In the genomic region with DNA sequence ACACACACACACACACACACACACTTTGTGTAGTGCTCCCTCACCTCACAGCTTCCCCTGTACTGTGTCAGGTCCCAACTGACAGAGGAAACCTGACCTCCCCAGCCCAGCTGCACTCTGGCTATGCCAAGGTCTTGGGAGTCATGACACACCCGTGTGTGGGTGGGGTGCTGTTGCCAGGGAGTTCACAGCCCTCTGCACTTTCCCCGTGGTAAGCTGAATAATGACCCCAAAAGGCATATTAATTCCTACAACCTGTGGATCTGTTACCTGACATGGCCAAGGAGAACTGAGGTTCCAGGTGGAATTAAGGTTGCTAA, we compare ENCODE assay signal across 10 cellular contexts. TPM values are rescaled to one million over a fixed set of nuclear protein-coding genes. Genes with fewer than 3 reads are reported as not detected.
DNase-seq lines count a peak whose midpoint lies in the region; ATAC-seq and TF ChIP-seq lines count a peak whose summit lies in the region.
"Had no signal": no experiment of that assay in that cellular context is flagged by ENCODE, and none has a peak within 500 bp of the region (broad histone marks: within the 10 kb centered on the region; RNA-seq: fewer than 3 reads in every experiment).

No MANE protein-coding gene starts in this region.

- no peaks in the 10 kb centered on the region for H3K9me3 Mint-ChIP-seq in activated naive CD8-positive, alpha-beta T cell treated with anti-CD3 and anti-CD28 coated beads, Interleukin-2, amount 50 U/mL, for 24 hours
- H3K9me3 Mint-ChIP-seq in neural crest cell = peaks cover 3% of the 10 kb centered on the region

- H3K4me3 ChIP-seq in GM23248 = no peak overlapping the region
- H3K4me3 ChIP-seq in lower leg skin (ENCODE audit: low read depth, poor library complexity, severe bottlenecking) = no peak overlapping the region
- H3K4me3 ChIP-seq: skin epidermis had no signal

- DNase-seq in CD1c-positive myeloid dendritic cell (ENCODE audit: extremely low spot score) = peak; percentile 21
- DNase-seq in GM23248 = peak; percentile 77
- DNase-seq in activated naive CD8-positive, alpha-beta T cell treated with anti-CD3 and anti-CD28 coated beads, Interleukin-2, amount 50 U/mL, for 24 hours = peak; percentile 44
- DNase-seq in neural crest cell (ENCODE audit: low read depth, low spot score) = no peak
- DNase-seq in NCI-H187 treated with DMSO at 0.1 percent for 48 hours (lab: John Stamatoyannopoulos, UW) = no peak
- no peak for DNase-seq in lower leg skin (ENCODE audit: low spot score in 2 of 2)
- DNase-seq: brain microvascular endothelial cell, SK-N-SH had no signal

- no peak overlapping the region for H3K27ac ChIP-seq in GM23248
- H3K27ac ChIP-seq: brain microvascular endothelial cell, skin epidermis had no signal

- 0 to 3% methylated on average over 2 of the region's 2 CpGs for WGBS in GM23248 (ENCODE audit: low coverage in 1 of 2, low lambda C conversion rate in 2 of 2, missing lambda C conversion rate in 2 of 2), 2 experiments
- WGBS in lower leg skin, 2 donors = 18 to 23% methylated on average over 2 of the region's 2 CpGs

- H3K9me2 ChIP-seq in GM23248 (ENCODE audit: insufficient read depth) = no peaks in the 10 kb centered on the region
- H3K9me2 ChIP-seq: SK-N-SH had no signal

- H3K27me3 Mint-ChIP-seq in activated naive CD8-positive, alpha-beta T cell treated with anti-CD3 and anti-CD28 coated beads, Interleukin-2, amount 50 U/mL, for 24 hours = peaks cover 13% of the 10 kb centered on the region
- peaks cover 3% of the 10 kb centered on the region for H3K27me3 Mint-ChIP-seq in neural crest cell (ENCODE audit: low read depth)

- H3K27ac Mint-ChIP-seq in activated naive CD8-positive, alpha-beta T cell treated with anti-CD3 and anti-CD28 coated beads, Interleukin-2, amount 50 U/mL, for 24 hours = no peak overlapping the region
- peak overlapping the region; percentile 69 for H3K27ac Mint-ChIP-seq in neural crest cell (ENCODE audit: unreplicated experiment)

- no peaks in the 10 kb centered on the region for H3K36me3 Mint-ChIP-seq in activated naive CD8-positive, alpha-beta T cell treated with anti-CD3 and anti-CD28 coated beads, Interleukin-2, amount 50 U/mL, for 24 hours (ENCODE audit: low read depth)
- no peaks in the 10 kb centered on the region for H3K36me3 Mint-ChIP-seq in neural crest cell (ENCODE audit: low read depth)

- 0 out of 2 replicates have a peak, but pooled peaks cover 9% of the 10 kb centered on the region for H3K27me3 ChIP-seq in GM23248 (replicated peaks; ENCODE audit: insufficient read depth)
- H3K27me3 ChIP-seq: brain microvascular endothelial cell had no signal

- H3F3A ChIP-seq in GM23248 (ENCODE audit: insufficient read depth) = peaks cover 22% of the 10 kb centered on the region

- no peaks in the 10 kb centered on the region for H3K9me3 ChIP-seq in GM23248 (ENCODE audit: low read depth)
- H3K9me3 ChIP-seq: SK-N-SH had no signal

- peaks cover 5% of the 10 kb centered on the region for H3K4me1 Mint-ChIP-seq in activated naive CD8-positive, alpha-beta T cell treated with anti-CD3 and anti-CD28 coated beads, Interleukin-2, amount 50 U/mL, for 24 hours
- peaks cover 7% of the 10 kb centered on the region for H3K4me1 Mint-ChIP-seq in neural crest cell

- no peaks in the 10 kb centered on the region for H3K36me3 ChIP-seq in GM23248 (ENCODE audit: low read depth)
- H3K36me3 ChIP-seq: brain microvascular endothelial cell had no signal

- no peak overlapping the region for H2AFZ ChIP-seq in GM23248

- no peaks in the 10 kb centered on the region for H3K79me2 ChIP-seq in GM23248 (ENCODE audit: insufficient read depth)

- peak overlapping the region; percentile 16 for H3K4me2 ChIP-seq in GM23248 (ENCODE audit: unreplicated experiment)
- H3K4me2 ChIP-seq: SK-N-SH had no signal

- no peak for TF ChIP-seq CTCF in neural crest cell (conservative IDR thresholded peaks at IDR 0.05)
- no peak for TF ChIP-seq CTCF in lower leg skin (IDR thresholded peaks at IDR 0.05)

- H3K9ac ChIP-seq in GM23248 = no peak overlapping the region
- H3K9ac ChIP-seq: SK-N-SH had no signal

- in situ Hi-C loops in GM23248 (cut with MboI) = no loop called here

- no peak overlapping the region for H3K4me3 Mint-ChIP-seq in activated naive CD8-positive, alpha-beta T cell treated with anti-CD3 and anti-CD28 coated beads, Interleukin-2, amount 50 U/mL, for 24 hours
- H3K4me3 Mint-ChIP-seq in neural crest cell = no peak overlapping the region

- intact Hi-C loops in lower leg skin (cut with DNase I; ENCODE audit: low total_unique reads) = no loop called here

- H4K20me1 ChIP-seq in GM23248 (ENCODE audit: insufficient read depth) = no peaks in the 10 kb centered on the region

- ATAC-seq in activated naive CD8-positive, alpha-beta T cell treated with anti-CD3 and anti-CD28 coated beads, Interleukin-2, amount 50 U/mL, for 24 hours = peak; percentile 89
- ATAC-seq in GM19455 (IDR thresholded peaks at IDR 0.05; ENCODE audit: unreplicated experiment) = no peak

- peaks cover 29% of the 10 kb centered on the region for H3K4me1 ChIP-seq in GM23248 (ENCODE audit: insufficient read depth)

- no peak for TF ChIP-seq POLR2A in lower leg skin (IDR thresholded peaks at IDR 0.05)

RNA-seq across cellular contexts. Expression of gene NANOS1, which starts 8.9 kb away (rescaled TPM):
- under 0.01 and 1.3 TPM in 2 replicates for total RNA-seq in GM23248 (2014; rRNA removed; shearing (Covaris generic))
- 0.15 and 0.18 TPM in 2 replicates for polyA plus RNA-seq in GM23248 (2016; fragmentation: Nextera tagmentation; extraction: Ambion mirVana)
- total RNA-seq in neural crest cell (2.8 and 3.0 TPM in 2 replicates), lower leg skin (1 to 10 TPM in 3 of 4 donors, under 1 TPM in 1; 0.34 to 3.6 (median 1.3) TPM)

Comparison
In these comparisons a context has a peak if more than half of its experiments do, and no peak if none do; other contexts are left out.
1. DNase-seq: peak in CD1c-positive myeloid dendritic cell (single experiment), GM23248 (single experiment) and activated naive CD8-positive, alpha-beta T cell treated with anti-CD3 and anti-CD28 coated beads, Interleukin-2, amount 50 U/mL, for 24 hours (single experiment); none in neural crest cell (single experiment), NCI-H187 treated with DMSO at 0.1 percent for 48 hours (single experiment) and lower leg skin (0 of 2).